ENCODE assay signal across 22 cellular contexts in genomic region chr10:28429573-28430216, GRCh38.
DNase-seq lines count a peak whose midpoint lies in the region; ATAC-seq, FAIRE-seq and TF ChIP-seq lines count a peak whose summit lies in the region.
"Had no signal": no experiment of that assay in that cellular context is flagged by ENCODE, and none has a peak within 500 bp of the region (broad histone marks: within the 10 kb centered on the region; RNA-seq: fewer than 3 reads in every experiment).

No MANE protein-coding gene starts in this region.

- H3K27me3 ChIP-seq in Loucy (ENCODE audit: insufficient read depth, low read length, poor library complexity, severe bottlenecking) (no peaks in the 10 kb centered on the region), mammary epithelial cell (ENCODE audit: insufficient read depth, low read length) (no peaks in the 10 kb centered on the region), small intestine (ENCODE audit: control insufficient read depth in 2 of 2, insufficient read depth in 2 of 2, low read length in 2 of 2) (peaks cover 0 to 2% of the 10 kb centered on the region in 2 donors)
- no peaks in the 10 kb centered on the region for H3K27me3 ChIP-seq in CD4-positive, alpha-beta memory T cell (ENCODE audit: insufficient read depth, low read length)

- H3F3A ChIP-seq in Loucy (ENCODE audit: low read depth), result no peaks in the 10 kb centered on the region; the same call in 1 of the 2 replicates

- intact Hi-C loops in activated CD8-positive, alpha-beta T cell treated with anti-CD3 and anti-CD28 coated beads for 36 hours (cut with micrococcal nuclease), result no loop called here
- intact Hi-C loops in mammary epithelial cell (cut with micrococcal nuclease), result no loop called here
- intact Hi-C loops in CD4-positive, alpha-beta memory T cell (cut with micrococcal nuclease), result loop anchor here (5.0 kb wide), 2 partner anchors 103 to 193 kb away; partner anchors contain the start of gene WAC

- H3K9ac ChIP-seq in Loucy (ENCODE audit: low read depth, low read length, poor library complexity, severe bottlenecking), result no peak overlapping the region
- H3K9ac ChIP-seq in mammary epithelial cell (ENCODE audit: insufficient read depth, low read length), result no peak overlapping the region

- H3K79me2 ChIP-seq in Loucy (ENCODE audit: insufficient read depth, low read length), result no peaks in the 10 kb centered on the region
- H3K79me2 ChIP-seq in mammary epithelial cell (ENCODE audit: insufficient read depth, low read length), result no peaks in the 10 kb centered on the region

- H3K4me2 ChIP-seq in Loucy (ENCODE audit: low read depth, low read length, poor library complexity, severe bottlenecking) (peak overlapping the region; percentile 13), mammary epithelial cell (ENCODE audit: insufficient read depth, low read depth, low read length) (no peak overlapping the region)

- no TSS peak for BruUV-seq in mammary epithelial cell (replicated peaks; lab: Mats Ljungman, UMichigan)

- DNase-seq in activated CD8-positive, alpha-beta T cell treated with anti-CD3 and anti-CD28 coated beads for 36 hours, result no peak
- DNase-seq in activated CD8-positive, alpha-beta T cell treated with anti-CD3 and anti-CD28 coated beads, Interleukin-2, amount 10 ng/mL, durations not matched to agents 7 days and 5 days, result no peak
- DNase-seq in mammary epithelial cell, result peak; percentile 14
- peak; percentile 20 for DNase-seq in small intestine
- no peak for DNase-seq in CD4-positive, alpha-beta memory T cell
- DNase-seq in NCI-H2171 (lab: John Stamatoyannopoulos, UW), result no peak
- DNase-seq: activated CD4-positive, alpha-beta T cell treated with anti-CD3 and anti-CD28 coated beads, Interleukin-2, amount 10 ng/mL, durations not matched to agents 24 days and 14 days; activated T-cell treated with anti-CD3 and anti-CD28 coated beads, Interleukin-2, amount 50 U/mL, for 24 hours; Calu3; effector memory CD4-positive, alpha-beta T cell; naive B cell; NCI-H2081 treated with DMSO at 0.1 percent for 48 hours; NCI-H774; stimulated activated naive CD4-positive, alpha-beta T cell treated with Interleukin-2 at 50 U/mL for 16 hours; T1000 had no signal

- no peak overlapping the region for H3K27ac Mint-ChIP-seq in activated CD8-positive, alpha-beta T cell treated with anti-CD3 and anti-CD28 coated beads for 36 hours
- H3K27ac Mint-ChIP-seq in activated CD8-positive, alpha-beta T cell treated with anti-CD3 and anti-CD28 coated beads, Interleukin-2, amount 10 ng/mL, durations not matched to agents 7 days and 5 days, result no peak overlapping the region
- no peak overlapping the region for H3K27ac Mint-ChIP-seq in CD4-positive, alpha-beta memory T cell
- H3K27ac Mint-ChIP-seq: activated CD4-positive, alpha-beta T cell treated with anti-CD3 and anti-CD28 coated beads, Interleukin-2, amount 10 ng/mL, durations not matched to agents 24 days and 14 days; activated naive CD8-positive, alpha-beta T cell; activated T-cell treated with anti-CD3 and anti-CD28 coated beads, Interleukin-2, amount 50 U/mL, for 24 hours; progenitor cell of endocrine pancreas had no signal

- WGBS in mammary epithelial cell (ENCODE audit: low coverage, missing lambda C conversion rate), result 63% methylated on average over 3 of the region's 3 CpGs
- WGBS in small intestine, 3 donors, result 68 to 90% (median 85%) methylated on average over 3 of the region's 3 CpGs

- no peaks in the 10 kb centered on the region for H4K20me1 ChIP-seq in Loucy (ENCODE audit: insufficient read depth, low read length, poor library complexity, severe bottlenecking)
- no peaks in the 10 kb centered on the region for H4K20me1 ChIP-seq in mammary epithelial cell (ENCODE audit: insufficient read depth, low read length)

- ATAC-seq in activated CD8-positive, alpha-beta T cell treated with anti-CD3 and anti-CD28 coated beads for 36 hours, result peak; percentile 34
- ATAC-seq in activated CD8-positive, alpha-beta T cell treated with anti-CD3 and anti-CD28 coated beads, Interleukin-2, amount 10 ng/mL, durations not matched to agents 7 days and 5 days, result no peak
- ATAC-seq in GM18867 (IDR thresholded peaks at IDR 0.05; ENCODE audit: unreplicated experiment), result no peak
- ATAC-seq: left lobe of liver, Right ventricle myocardium inferior had no signal

- CTCF ChIA-PET in activated CD8-positive, alpha-beta T cell treated with anti-CD3 and anti-CD28 coated beads for 36 hours (lab: Charles Lee), result no interaction called here
- CTCF ChIA-PET in activated CD8-positive, alpha-beta T cell treated with anti-CD3 and anti-CD28 coated beads, Interleukin-2, amount 10 ng/mL, durations not matched to agents 7 days and 5 days (lab: Charles Lee), result no interaction called here
- CTCF ChIA-PET in mammary epithelial cell (lab: Charles Lee; ENCODE audit: low non-redundant PET), result no interaction called here
- CTCF ChIA-PET in CD4-positive, alpha-beta memory T cell (lab: Charles Lee; ENCODE audit: partially characterized antibody), result interaction anchor here (2.2 to 2.4 kb wide), 2 partner anchors 9 to 36 kb away, joined by 10 to 13 read pairs; no protein-coding TSS in a partner anchor

- H3K9me3 ChIP-seq in Loucy (ENCODE audit: insufficient read depth, low read depth, low read length) (no peaks in the 10 kb centered on the region), mammary epithelial cell (replicated peaks; ENCODE audit: insufficient read depth, low read length) (no peaks in the 10 kb centered on the region), small intestine (ENCODE audit: control insufficient read depth, low read depth) (no peaks in the 10 kb centered on the region)
- no peaks in the 10 kb centered on the region for H3K9me3 ChIP-seq in CD4-positive, alpha-beta memory T cell (ENCODE audit: control insufficient read depth in 1 of 2, low read length in 2 of 2)

- H3K4me3 ChIP-seq in Loucy (ENCODE audit: low read length, poor library complexity, severe bottlenecking), result no peak overlapping the region
- H3K4me3 ChIP-seq in mammary epithelial cell (replicated peaks in 1 of 3; ENCODE audit: insufficient read depth in 1 of 3, low read depth in 2 of 3, low read length in 3 of 3), result no peak overlapping the region
- no peak overlapping the region for H3K4me3 ChIP-seq in small intestine (ENCODE audit: low read depth in 1 of 2, low read length in 2 of 2)
- no peak overlapping the region for H3K4me3 ChIP-seq in CD4-positive, alpha-beta memory T cell (ENCODE audit: low read length in 2 of 2)

- dilution Hi-C loops in mammary epithelial cell (cut with HindIII; ENCODE audit: low sequenced_read_pairs), result loop anchor here (5.0 kb wide), 1 partner anchor 62 kb away; no protein-coding TSS in a partner anchor

- no peaks in the 10 kb centered on the region for H3K9me2 ChIP-seq in Loucy (replicated peaks; ENCODE audit: low read depth, low read length)

- no peak overlapping the region for H3K4me3 Mint-ChIP-seq in activated CD8-positive, alpha-beta T cell treated with anti-CD3 and anti-CD28 coated beads for 36 hours
- H3K4me3 Mint-ChIP-seq in activated CD8-positive, alpha-beta T cell treated with anti-CD3 and anti-CD28 coated beads, Interleukin-2, amount 10 ng/mL, durations not matched to agents 7 days and 5 days, result no peak overlapping the region
- H3K4me3 Mint-ChIP-seq in CD4-positive, alpha-beta memory T cell, result no peak overlapping the region
- H3K4me3 Mint-ChIP-seq: activated CD4-positive, alpha-beta T cell treated with anti-CD3 and anti-CD28 coated beads, Interleukin-2, amount 10 ng/mL, durations not matched to agents 24 days and 14 days; activated naive CD8-positive, alpha-beta T cell; activated T-cell treated with anti-CD3 and anti-CD28 coated beads, Interleukin-2, amount 50 U/mL, for 24 hours; naive B cell had no signal

- no peak for FAIRE-seq in small intestine (lab: Jason Lieb, UNC)
- FAIRE-seq: GM19239 had no signal

- H3K4me1 ChIP-seq in Loucy (ENCODE audit: insufficient read depth, low read length, poor library complexity, severe bottlenecking) (peaks cover 3% of the 10 kb centered on the region), mammary epithelial cell (ENCODE audit: insufficient read depth, low read length) (no peaks in the 10 kb centered on the region), small intestine (ENCODE audit: control insufficient read depth in 2 of 2, insufficient read depth in 1 of 2, low read depth in 1 of 2, low read length in 1 of 2) (peaks cover 0 to 2% of the 10 kb centered on the region in 2 donors)
- H3K4me1 ChIP-seq in CD4-positive, alpha-beta memory T cell (ENCODE audit: insufficient read depth, low read length), result peaks cover 4% of the 10 kb centered on the region

- H3K4me1 Mint-ChIP-seq in activated CD8-positive, alpha-beta T cell treated with anti-CD3 and anti-CD28 coated beads for 36 hours (ENCODE audit: low read depth), result peaks cover 2% of the 10 kb centered on the region
- peaks cover 6% of the 10 kb centered on the region for H3K4me1 Mint-ChIP-seq in activated CD8-positive, alpha-beta T cell treated with anti-CD3 and anti-CD28 coated beads, Interleukin-2, amount 10 ng/mL, durations not matched to agents 7 days and 5 days (ENCODE audit: low read depth)
- H3K4me1 Mint-ChIP-seq in CD4-positive, alpha-beta memory T cell, result peaks cover 3 to 9% (median 6%) of the 10 kb centered on the region in 4 donors

- H3K36me3 Mint-ChIP-seq in activated CD8-positive, alpha-beta T cell treated with anti-CD3 and anti-CD28 coated beads for 36 hours (ENCODE audit: low read depth), result no peaks in the 10 kb centered on the region
- no peaks in the 10 kb centered on the region for H3K36me3 Mint-ChIP-seq in activated CD8-positive, alpha-beta T cell treated with anti-CD3 and anti-CD28 coated beads, Interleukin-2, amount 10 ng/mL, durations not matched to agents 7 days and 5 days (ENCODE audit: low read depth)
- no peaks in the 10 kb centered on the region for H3K36me3 Mint-ChIP-seq in CD4-positive, alpha-beta memory T cell
- H3K36me3 Mint-ChIP-seq: activated naive CD8-positive, alpha-beta T cell; naive B cell had no signal

- H3K36me3 ChIP-seq in Loucy (ENCODE audit: insufficient read depth, low read length), result no peaks in the 10 kb centered on the region
- H3K36me3 ChIP-seq in mammary epithelial cell (ENCODE audit: insufficient read depth, low read length), result no peaks in the 10 kb centered on the region
- H3K36me3 ChIP-seq in small intestine (ENCODE audit: control insufficient read depth in 2 of 2, insufficient read depth in 2 of 2, low read length in 2 of 2), result no peaks in the 10 kb centered on the region
- H3K36me3 ChIP-seq in CD4-positive, alpha-beta memory T cell (ENCODE audit: insufficient read depth, low read length), result no peaks in the 10 kb centered on the region

- POLR2A ChIA-PET in activated CD8-positive, alpha-beta T cell treated with anti-CD3 and anti-CD28 coated beads for 36 hours (lab: Charles Lee), result no interaction called here
- POLR2A ChIA-PET in activated CD8-positive, alpha-beta T cell treated with anti-CD3 and anti-CD28 coated beads, Interleukin-2, amount 10 ng/mL, durations not matched to agents 7 days and 5 days (lab: Charles Lee), result no interaction called here
- POLR2A ChIA-PET in CD4-positive, alpha-beta memory T cell (lab: Charles Lee; ENCODE audit: partially characterized antibody), result no interaction called here

- H3K27ac ChIP-seq in mammary epithelial cell (ENCODE audit: insufficient read depth, low read depth, low read length) (no peak overlapping the region), small intestine (ENCODE audit: low read depth in 1 of 2, low read length in 1 of 2) (no peak overlapping the region)
- H3K27ac ChIP-seq in CD4-positive, alpha-beta memory T cell (ENCODE audit: low read depth, low read length), result no peak overlapping the region

- H3K9me3 Mint-ChIP-seq in activated CD8-positive, alpha-beta T cell treated with anti-CD3 and anti-CD28 coated beads for 36 hours, result no peaks in the 10 kb centered on the region
- H3K9me3 Mint-ChIP-seq in activated CD8-positive, alpha-beta T cell treated with anti-CD3 and anti-CD28 coated beads, Interleukin-2, amount 10 ng/mL, durations not matched to agents 7 days and 5 days (ENCODE audit: insufficient read depth), result no peaks in the 10 kb centered on the region
- peaks cover 0 to 2% (median 0%) of the 10 kb centered on the region in 8 donors for H3K9me3 Mint-ChIP-seq in CD4-positive, alpha-beta memory T cell
- H3K9me3 Mint-ChIP-seq: activated CD4-positive, alpha-beta T cell treated with anti-CD3 and anti-CD28 coated beads, Interleukin-2, amount 10 ng/mL, durations not matched to agents 24 days and 14 days; activated T-cell treated with anti-CD3 and anti-CD28 coated beads, Interleukin-2, amount 50 U/mL, for 24 hours had no signal

- H3K27me3 Mint-ChIP-seq in activated CD8-positive, alpha-beta T cell treated with anti-CD3 and anti-CD28 coated beads for 36 hours, result no peaks in the 10 kb centered on the region
- peaks cover 5% of the 10 kb centered on the region for H3K27me3 Mint-ChIP-seq in activated CD8-positive, alpha-beta T cell treated with anti-CD3 and anti-CD28 coated beads, Interleukin-2, amount 10 ng/mL, durations not matched to agents 7 days and 5 days (ENCODE audit: low read depth)
- peaks cover 0 to 3% of the 10 kb centered on the region in 2 donors for H3K27me3 Mint-ChIP-seq in CD4-positive, alpha-beta memory T cell
- H3K27me3 Mint-ChIP-seq: activated T-cell treated with anti-CD3 and anti-CD28 coated beads, Interleukin-2, amount 50 U/mL, for 24 hours had no signal

- peak overlapping the region; percentile 60 for H2AFZ ChIP-seq in Loucy (ENCODE audit: low read length)
- no peak overlapping the region for H2AFZ ChIP-seq in mammary epithelial cell (ENCODE audit: low read depth, low read length)

- in situ Hi-C loops in mammary epithelial cell (cut with MboI; ENCODE audit: low sequenced_read_pairs in 2 of 2), result no loop called here

- no peak for TF ChIP-seq CTCF in activated CD8-positive, alpha-beta T cell treated with anti-CD3 and anti-CD28 coated beads for 36 hours (IDR thresholded peaks at IDR 0.05)
- no peak for TF ChIP-seq CTCF in Loucy (conservative IDR thresholded peaks at IDR 0.05; ENCODE audit: low read length)
- TF ChIP-seq CTCF in mammary epithelial cell (conservative IDR thresholded peaks at IDR 0.05 in 1 of 2, IDR thresholded peaks at IDR 0.05 in 1 of 2; ENCODE audit: extremely low read depth in 1 of 2, insufficient read depth in 1 of 2, low read depth in 1 of 2, low read length in 2 of 2), result no peak

Comparison
In these comparisons a context has a peak if more than half of its experiments do, and no peak if none do; other contexts are left out.
1. DNase-seq: peak in mammary epithelial cell (single experiment) and small intestine (single experiment); none in activated CD8-positive, alpha-beta T cell treated with anti-CD3 and anti-CD28 coated beads for 36 hours (single experiment), activated CD8-positive, alpha-beta T cell treated with anti-CD3 and anti-CD28 coated beads, Interleukin-2, amount 10 ng/mL, durations not matched to agents 7 days and 5 days (single experiment), CD4-positive, alpha-beta memory T cell (0 of 5) and NCI-H2171 (single experiment).